Comparison of ENCODE assay signal across 8 cellular contexts in the genomic region with DNA sequence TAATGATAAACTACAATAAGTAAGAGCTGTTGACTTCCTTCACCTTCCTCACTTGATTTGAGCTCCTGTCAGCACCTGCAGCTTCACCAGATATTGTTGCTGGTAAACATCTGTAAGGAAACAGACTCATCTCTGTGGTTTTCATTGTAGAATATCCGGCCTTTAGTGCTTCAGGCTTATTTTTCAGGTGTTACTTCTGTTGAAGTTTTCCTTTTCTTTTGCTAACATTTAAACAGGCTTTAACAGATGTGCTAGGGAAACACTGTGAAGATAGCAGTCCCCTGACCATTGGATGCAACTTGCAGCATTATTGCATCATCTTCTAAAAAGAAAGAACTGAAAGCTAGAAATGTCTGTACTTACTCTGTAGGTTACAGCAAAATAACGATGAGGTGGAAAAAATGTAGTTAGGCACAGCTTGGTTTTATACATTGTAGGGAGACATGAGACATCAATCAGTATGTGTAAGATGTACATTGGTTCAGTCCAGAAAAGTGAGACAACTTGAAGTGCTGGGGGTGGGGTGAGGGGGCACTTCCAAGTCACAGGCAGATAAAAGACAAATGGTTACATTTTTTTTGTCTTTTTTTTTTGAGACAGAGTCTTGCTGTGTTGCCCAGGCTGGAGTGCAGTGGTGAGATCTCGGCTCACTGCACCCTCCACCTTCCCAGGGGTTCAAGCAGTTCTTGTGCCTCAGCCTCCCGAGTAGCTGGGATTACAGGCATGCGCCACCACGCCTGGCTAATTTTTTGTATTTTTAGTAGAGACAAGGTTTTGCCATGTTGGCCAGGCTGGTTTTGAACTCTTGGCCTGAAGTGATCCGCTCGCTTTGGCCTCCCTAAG. TPM values are rescaled to one million over a fixed set of nuclear protein-coding genes. Genes with fewer than 3 reads are reported as not detected.
DNase-seq lines count a peak whose midpoint lies in the region; ATAC-seq and TF ChIP-seq lines count a peak whose summit lies in the region.

No MANE protein-coding gene starts in this region.

- in situ Hi-C loops in gastrocnemius medialis (cut with MboI; ENCODE audit: low sequenced_read_pairs in 4 of 4): loop anchor here in 2 of 4 donors (5.0 to 25.0 kb wide), 3 partner anchors 73 to 210 kb away; a partner anchor contains a TSS

- POLR2A ChIA-PET in PC-3 (lab: Charles Lee; ENCODE audit: unreplicated experiment): no interaction called here

- no peaks in the 10 kb centered on the region for H3K9me3 Mint-ChIP-seq in activated T-cell treated with anti-CD3 and anti-CD28 coated beads, Interleukin-2, amount 50 U/mL, for 24 hours

- WGBS in esophagus muscularis mucosa: 92% methylated on average over 8 of the region's 8 CpGs

- H3K9ac ChIP-seq in PC-3 (ENCODE audit: low read length): 0 out of 2 replicates have a peak overlapping the region, but pooled peaks have one; percentile 5
- no peak overlapping the region for H3K9ac ChIP-seq in colonic mucosa (ENCODE audit: low read depth in 2 of 2, low read length in 2 of 2)

- TF ChIP-seq EP300 in esophagus muscularis mucosa (IDR thresholded peaks at IDR 0.05): no peak

- CTCF ChIA-PET in PC-3 (lab: Charles Lee): interaction anchor here (0.6 kb wide), 1 partner anchor 152 kb away, joined by 4 read pairs; no protein-coding TSS in a partner anchor

- ATAC-seq in HG02884 (IDR thresholded peaks at IDR 0.05; ENCODE audit: unreplicated experiment): peak; percentile 54
- ATAC-seq in PC-3: no peak
- ATAC-seq in gastrocnemius medialis: no peak

- no TSS peak for BruUV-seq in PC-3 (replicated peaks; lab: Mats Ljungman, UMichigan)

- H3K4me2 ChIP-seq in PC-3 (ENCODE audit: low read length): peak overlapping the region; percentile 59

- H4K20me1 ChIP-seq in PC-3 (ENCODE audit: low read length): peaks cover 10% of the 10 kb centered on the region

- H3K36me3 ChIP-seq in PC-3 (ENCODE audit: low read depth, low read length) (peaks cover 22% of the 10 kb centered on the region; the same call in 1 of the 2 replicates), colonic mucosa (no peaks in the 10 kb centered on the region), gastrocnemius medialis (peaks cover 0 to 33% of the 10 kb centered on the region in 2 donors), esophagus muscularis mucosa (peaks cover 5 to 53% (median 31%) of the 10 kb centered on the region in 4 donors)

- peaks cover 6% of the 10 kb centered on the region for H3F3A ChIP-seq in PC-3 (ENCODE audit: low read length, unreplicated experiment)

- H3K27ac ChIP-seq in PC-3 (ENCODE audit: low read length) (peak overlapping the region; percentile 76), colonic mucosa (peak overlapping the region; percentile 48), gastrocnemius medialis (peak overlapping the region in 3 of 4 donors; percentile 0 to 88 (median 7)), esophagus muscularis mucosa (replicated peaks in 1 of 4) (peak overlapping the region in 1 of 4 donors; percentile 12)

- H3K79me2 ChIP-seq in PC-3 (ENCODE audit: low read length): peaks cover 57% of the 10 kb centered on the region

- intact Hi-C loops in PC-3 (cut with micrococcal nuclease): no loop called here
- intact Hi-C loops in colonic mucosa (cut with DNase I): no loop called here
- intact Hi-C loops in gastrocnemius medialis (cut with DNase I; ENCODE audit: low total_unique reads): loop anchor here (10.0 kb wide), 3 partner anchors 453 to 703 kb away; a partner anchor contains a TSS
- intact Hi-C loops in head of caudate nucleus (cut with DNase I): no loop called here
- intact Hi-C loops in esophagus muscularis mucosa (cut with DNase I): no loop called here

- peaks cover 85% of the 10 kb centered on the region for H3K4me1 Mint-ChIP-seq in activated T-cell treated with anti-CD3 and anti-CD28 coated beads, Interleukin-2, amount 50 U/mL, for 24 hours (ENCODE audit: low read depth)

- H3K9me2 ChIP-seq in PC-3 (replicated peaks; ENCODE audit: low read length): no peaks in the 10 kb centered on the region

- no peaks in the 10 kb centered on the region for H3K27me3 Mint-ChIP-seq in activated T-cell treated with anti-CD3 and anti-CD28 coated beads, Interleukin-2, amount 50 U/mL, for 24 hours

- H2AFZ ChIP-seq in PC-3 (ENCODE audit: low read length): no peak overlapping the region

- peak; percentile 50 for DNase-seq in activated T-cell treated with anti-CD3 and anti-CD28 coated beads, Interleukin-2, amount 50 U/mL, for 24 hours
- DNase-seq in activated T-cell treated with anti-CD3 and anti-CD28 coated beads, Interleukin-2, amount 50 U/mL, for 1 hour: no peak
- DNase-seq in PC-3 (peak; percentile 43), colonic mucosa (no peak), gastrocnemius medialis (no peak), head of caudate nucleus (no peak), esophagus muscularis mucosa (ENCODE audit: extremely low spot score) (no peak)

- TF ChIP-seq CTCF in PC-3 (conservative IDR thresholded peaks at IDR 0.05; ENCODE audit: low read depth, low read length) (no peak), colonic mucosa (IDR thresholded peaks at IDR 0.05) (no peak), gastrocnemius medialis (IDR thresholded peaks at IDR 0.05 in 4 of 5, conservative IDR thresholded peaks at IDR 0.05 in 1 of 5) (no peak), esophagus muscularis mucosa (IDR thresholded peaks at IDR 0.05) (no peak)

- peak overlapping the region; percentile 61 for H3K4me3 Mint-ChIP-seq in activated T-cell treated with anti-CD3 and anti-CD28 coated beads, Interleukin-2, amount 50 U/mL, for 24 hours

- H3K4me3 ChIP-seq in PC-3 (ENCODE audit: low read length) (no peak overlapping the region), colonic mucosa (no peak overlapping the region), gastrocnemius medialis (no peak overlapping the region), esophagus muscularis mucosa (no peak overlapping the region)

- H3K27ac Mint-ChIP-seq in activated T-cell treated with anti-CD3 and anti-CD28 coated beads, Interleukin-2, amount 50 U/mL, for 24 hours: peak overlapping the region; percentile 97

- H3K4me1 ChIP-seq in PC-3 (ENCODE audit: insufficient read depth, low read length): peaks cover 50% of the 10 kb centered on the region
- no peaks in the 10 kb centered on the region for H3K4me1 ChIP-seq in colonic mucosa
- H3K4me1 ChIP-seq in gastrocnemius medialis: peaks cover 24 to 35% of the 10 kb centered on the region in 2 donors
- H3K4me1 ChIP-seq in esophagus muscularis mucosa: peaks cover 27 to 40% (median 30%) of the 10 kb centered on the region in 4 donors

- no peaks in the 10 kb centered on the region for H3K9me3 ChIP-seq in PC-3 (ENCODE audit: low read length)
- H3K9me3 ChIP-seq in colonic mucosa: no peaks in the 10 kb centered on the region
- H3K9me3 ChIP-seq in gastrocnemius medialis: no peaks in the 10 kb centered on the region
- H3K9me3 ChIP-seq in esophagus muscularis mucosa: no peaks in the 10 kb centered on the region

- TF ChIP-seq POLR2A in gastrocnemius medialis (IDR thresholded peaks at IDR 0.05) (no peak), esophagus muscularis mucosa (IDR thresholded peaks at IDR 0.05; ENCODE audit: low read depth) (no peak)

- H3K27me3 ChIP-seq in PC-3 (ENCODE audit: low read length): no peaks in the 10 kb centered on the region
- no peaks in the 10 kb centered on the region for H3K27me3 ChIP-seq in colonic mucosa
- H3K27me3 ChIP-seq in gastrocnemius medialis: no peaks in the 10 kb centered on the region
- no peaks in the 10 kb centered on the region for H3K27me3 ChIP-seq in esophagus muscularis mucosa

- peaks cover 96% of the 10 kb centered on the region for H3K36me3 Mint-ChIP-seq in activated T-cell treated with anti-CD3 and anti-CD28 coated beads, Interleukin-2, amount 50 U/mL, for 24 hours (ENCODE audit: low read depth)

RNA-seq across cellular contexts. Expression of a gene that starts 10.2 kb away (rescaled TPM):
- 39.4 and 49.6 TPM in 2 replicates for total RNA-seq in PC-3 (2014; rRNA removed)
- total RNA-seq in colonic mucosa: 10 to 100 TPM; 38.9 to 49.7 TPM
- 10 to 100 TPM in 3 of 4 donors, 1 to 10 TPM in 1; 7.8 to 12.3 (median 11.4) TPM for total RNA-seq in gastrocnemius medialis
- 10 to 100 TPM; 16.6 to 23.3 (median 19.3) TPM for total RNA-seq in esophagus muscularis mucosa

Comparison
In these comparisons a context has a peak if more than half of its experiments do, and no peak if none do; other contexts are left out.
1. DNase-seq: peak in activated T-cell treated with anti-CD3 and anti-CD28 coated beads, Interleukin-2, amount 50 U/mL, for 24 hours (single experiment) and PC-3 (single experiment); none in activated T-cell treated with anti-CD3 and anti-CD28 coated beads, Interleukin-2, amount 50 U/mL, for 1 hour (single experiment), colonic mucosa (single experiment), gastrocnemius medialis (0 of 2), head of caudate nucleus (0 of 42) and esophagus muscularis mucosa (single experiment).